Comparison of ENCODE assay signal across 23 cellular contexts in genomic region chr7:153541903-153542302, GRCh38.
A peak's percentile ranks its signal among the peaks of the same experiment; 100 is the strongest.
DNase-seq lines count a peak whose midpoint lies in the region; ATAC-seq and TF ChIP-seq lines count a peak whose summit lies in the region.
"Had no signal": no experiment of that assay in that cellular context is flagged by ENCODE, and none has a peak within 500 bp of the region (broad histone marks: within the 10 kb centered on the region; RNA-seq: fewer than 3 reads in every experiment).

No MANE protein-coding gene starts in this region.

- H3K27me3 ChIP-seq in heart left ventricle (no peaks in the 10 kb centered on the region), stomach smooth muscle (ENCODE audit: control insufficient read depth in 1 of 2, insufficient read depth in 2 of 2, low read length in 2 of 2) (no peaks in the 10 kb centered on the region)
- H3K27me3 ChIP-seq: BLaER1 had no signal

- no peak for TF ChIP-seq CTCF in heart left ventricle (IDR thresholded peaks at IDR 0.05)

- H3K4me3 ChIP-seq in heart left ventricle (no peak overlapping the region), stomach smooth muscle (ENCODE audit: low read length in 2 of 2) (no peak overlapping the region)
- H3K4me3 ChIP-seq: BLaER1, GM12878 had no signal

- H3K36me3 ChIP-seq in heart left ventricle (no peaks in the 10 kb centered on the region), stomach smooth muscle (ENCODE audit: control insufficient read depth in 2 of 2, insufficient read depth in 2 of 2, low read length in 2 of 2) (no peaks in the 10 kb centered on the region)
- H3K36me3 ChIP-seq: BE2C, BLaER1 had no signal

- H3K9ac ChIP-seq in stomach smooth muscle (ENCODE audit: low read length in 2 of 2), result no peak overlapping the region
- H3K9ac ChIP-seq: BLaER1 had no signal

- DNase-seq in Right ventricle myocardium superior (no peak), left cardiac atrium (no peak), left ventricle myocardium superior (no peak), heart left ventricle (no peak)
- no peak for DNase-seq in central memory CD4-positive, alpha-beta T cell
- DNase-seq: 8988T; ACHN; BE2C; C1 segment of cervical spinal cord; CD4-positive, alpha-beta memory T cell; CD4-positive, CD25-positive, alpha-beta regulatory T cell; CD8-positive, alpha-beta memory T cell; COR-L47; DMS 273 treated with DMSO at 0.1 percent for 48 hours; DMS153; DMS53; DMS79; DND-41; EL; GDM1 had no signal

- peaks cover 0 to 5% (median 0%) of the 10 kb centered on the region in 12 donors for H3K4me1 ChIP-seq in heart left ventricle
- no peaks in the 10 kb centered on the region for H3K4me1 ChIP-seq in stomach smooth muscle (ENCODE audit: control insufficient read depth, insufficient read depth, low read length)
- H3K4me1 ChIP-seq: BE2C, BLaER1 had no signal

- H3K27ac ChIP-seq in heart left ventricle (no peak overlapping the region), stomach smooth muscle (ENCODE audit: low read length) (peak overlapping the region; percentile 18)
- H3K27ac ChIP-seq: BLaER1 had no signal

- H3K9me3 ChIP-seq in heart left ventricle (no peaks in the 10 kb centered on the region), stomach smooth muscle (ENCODE audit: control insufficient read depth in 2 of 2, low read length in 2 of 2) (no peaks in the 10 kb centered on the region)
- H3K9me3 ChIP-seq: BE2C, BLaER1 had no signal

- WGBS in heart left ventricle, 4 donors, result 66 to 76% (median 70%) methylated on average over 2 of the region's 2 CpGs

- intact Hi-C loops in Right ventricle myocardium superior (cut with DNase I) (no loop called here), left cardiac atrium (cut with DNase I) (no loop called here), left ventricle myocardium superior (cut with micrococcal nuclease) (no loop called here), heart left ventricle (cut with DNase I) (no loop called here)

- TF ChIP-seq POLR2A in heart left ventricle (IDR thresholded peaks at IDR 0.05), result no peak

- peak; percentile 68 for ATAC-seq in Right ventricle myocardium superior (ENCODE audit: poor library complexity)
- no peak for ATAC-seq in left cardiac atrium
- ATAC-seq in left ventricle myocardium superior, result peak; percentile 60
- ATAC-seq in heart left ventricle, result no peak
- ATAC-seq: GM12878 had no signal

Comparison
In these comparisons a context has a peak if more than half of its experiments do, and no peak if none do; other contexts are left out.
1. ATAC-seq: peak in Right ventricle myocardium superior (single experiment) and left ventricle myocardium superior (single experiment); none in left cardiac atrium (0 of 2) and heart left ventricle (0 of 4).